ENCODE assay signal across 1 cellular context in the genomic region with DNA sequence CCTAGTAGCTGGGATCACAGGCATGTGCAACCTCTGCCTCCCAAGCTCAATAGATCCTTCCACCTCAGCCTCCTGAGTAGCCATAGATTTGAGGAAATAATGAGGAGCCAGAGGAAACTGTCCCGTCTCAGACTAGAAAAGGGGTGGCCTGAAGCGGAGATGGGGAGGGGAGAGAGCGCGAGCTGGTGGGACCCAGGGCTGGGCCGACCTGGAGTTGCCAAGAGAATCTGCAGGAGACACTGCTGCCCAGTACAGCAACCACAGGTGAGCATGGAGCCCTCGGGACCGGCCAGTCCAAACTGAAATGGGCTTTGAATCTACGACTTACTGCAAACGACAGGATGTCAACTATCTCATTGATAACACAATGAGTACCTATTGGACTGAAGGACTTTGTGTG.
TF ChIP-seq lines count a peak whose summit lies in the region.

No MANE protein-coding gene starts in this region.

TF ChIP-seq in H1, 55 proteins besides CTCF, POLR2A, EP300 and RAD21:
- TF ChIP-seq, protein P1, sequence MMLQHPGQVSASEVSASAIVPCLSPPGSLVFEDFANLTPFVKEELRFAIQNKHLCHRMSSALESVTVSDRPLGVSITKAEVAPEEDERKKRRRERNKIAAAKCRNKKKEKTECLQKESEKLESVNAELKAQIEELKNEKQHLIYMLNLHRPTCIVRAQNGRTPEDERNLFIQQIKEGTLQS (IDR thresholded peaks at IDR 0.05; ENCODE audit: insufficient read depth, low read depth, low read length) = no peak
- TF ChIP-seq CHD1 (IDR thresholded peaks at IDR 0.05; ENCODE audit: low read depth, low read length) (no peak), HDAC6 (IDR thresholded peaks at IDR 0.05; ENCODE audit: low read depth, low read length) (no peak), SAP30 (IDR thresholded peaks at IDR 0.05; ENCODE audit: insufficient read depth, insufficient replicate concordance, low read length) (no peak), SRF (IDR thresholded peaks at IDR 0.05; ENCODE audit: low read depth, low read length) (no peak), GABPA (IDR thresholded peaks at IDR 0.05; ENCODE audit: borderline replicate concordance, insufficient read depth, low read length) (no peak), CBX8 (IDR thresholded peaks at IDR 0.05; ENCODE audit: borderline replicate concordance, low read depth, low read length) (no peak), CBX5 (IDR thresholded peaks at IDR 0.05; ENCODE audit: low read depth, low read length) (no peak), JUND (IDR thresholded peaks at IDR 0.05; ENCODE audit: low read length) (no peak), TBP (IDR thresholded peaks at IDR 0.05; ENCODE audit: low read depth, low read length) (no peak), EZH2 (IDR thresholded peaks at IDR 0.05; ENCODE audit: low read depth, low read length, severe bottlenecking) (no peak), KDM4A (IDR thresholded peaks at IDR 0.05; ENCODE audit: low read depth, low read length, severe bottlenecking) (no peak), ATF2 (IDR thresholded peaks at IDR 0.05; ENCODE audit: low read length) (no peak)
- TF ChIP-seq, protein P2, sequence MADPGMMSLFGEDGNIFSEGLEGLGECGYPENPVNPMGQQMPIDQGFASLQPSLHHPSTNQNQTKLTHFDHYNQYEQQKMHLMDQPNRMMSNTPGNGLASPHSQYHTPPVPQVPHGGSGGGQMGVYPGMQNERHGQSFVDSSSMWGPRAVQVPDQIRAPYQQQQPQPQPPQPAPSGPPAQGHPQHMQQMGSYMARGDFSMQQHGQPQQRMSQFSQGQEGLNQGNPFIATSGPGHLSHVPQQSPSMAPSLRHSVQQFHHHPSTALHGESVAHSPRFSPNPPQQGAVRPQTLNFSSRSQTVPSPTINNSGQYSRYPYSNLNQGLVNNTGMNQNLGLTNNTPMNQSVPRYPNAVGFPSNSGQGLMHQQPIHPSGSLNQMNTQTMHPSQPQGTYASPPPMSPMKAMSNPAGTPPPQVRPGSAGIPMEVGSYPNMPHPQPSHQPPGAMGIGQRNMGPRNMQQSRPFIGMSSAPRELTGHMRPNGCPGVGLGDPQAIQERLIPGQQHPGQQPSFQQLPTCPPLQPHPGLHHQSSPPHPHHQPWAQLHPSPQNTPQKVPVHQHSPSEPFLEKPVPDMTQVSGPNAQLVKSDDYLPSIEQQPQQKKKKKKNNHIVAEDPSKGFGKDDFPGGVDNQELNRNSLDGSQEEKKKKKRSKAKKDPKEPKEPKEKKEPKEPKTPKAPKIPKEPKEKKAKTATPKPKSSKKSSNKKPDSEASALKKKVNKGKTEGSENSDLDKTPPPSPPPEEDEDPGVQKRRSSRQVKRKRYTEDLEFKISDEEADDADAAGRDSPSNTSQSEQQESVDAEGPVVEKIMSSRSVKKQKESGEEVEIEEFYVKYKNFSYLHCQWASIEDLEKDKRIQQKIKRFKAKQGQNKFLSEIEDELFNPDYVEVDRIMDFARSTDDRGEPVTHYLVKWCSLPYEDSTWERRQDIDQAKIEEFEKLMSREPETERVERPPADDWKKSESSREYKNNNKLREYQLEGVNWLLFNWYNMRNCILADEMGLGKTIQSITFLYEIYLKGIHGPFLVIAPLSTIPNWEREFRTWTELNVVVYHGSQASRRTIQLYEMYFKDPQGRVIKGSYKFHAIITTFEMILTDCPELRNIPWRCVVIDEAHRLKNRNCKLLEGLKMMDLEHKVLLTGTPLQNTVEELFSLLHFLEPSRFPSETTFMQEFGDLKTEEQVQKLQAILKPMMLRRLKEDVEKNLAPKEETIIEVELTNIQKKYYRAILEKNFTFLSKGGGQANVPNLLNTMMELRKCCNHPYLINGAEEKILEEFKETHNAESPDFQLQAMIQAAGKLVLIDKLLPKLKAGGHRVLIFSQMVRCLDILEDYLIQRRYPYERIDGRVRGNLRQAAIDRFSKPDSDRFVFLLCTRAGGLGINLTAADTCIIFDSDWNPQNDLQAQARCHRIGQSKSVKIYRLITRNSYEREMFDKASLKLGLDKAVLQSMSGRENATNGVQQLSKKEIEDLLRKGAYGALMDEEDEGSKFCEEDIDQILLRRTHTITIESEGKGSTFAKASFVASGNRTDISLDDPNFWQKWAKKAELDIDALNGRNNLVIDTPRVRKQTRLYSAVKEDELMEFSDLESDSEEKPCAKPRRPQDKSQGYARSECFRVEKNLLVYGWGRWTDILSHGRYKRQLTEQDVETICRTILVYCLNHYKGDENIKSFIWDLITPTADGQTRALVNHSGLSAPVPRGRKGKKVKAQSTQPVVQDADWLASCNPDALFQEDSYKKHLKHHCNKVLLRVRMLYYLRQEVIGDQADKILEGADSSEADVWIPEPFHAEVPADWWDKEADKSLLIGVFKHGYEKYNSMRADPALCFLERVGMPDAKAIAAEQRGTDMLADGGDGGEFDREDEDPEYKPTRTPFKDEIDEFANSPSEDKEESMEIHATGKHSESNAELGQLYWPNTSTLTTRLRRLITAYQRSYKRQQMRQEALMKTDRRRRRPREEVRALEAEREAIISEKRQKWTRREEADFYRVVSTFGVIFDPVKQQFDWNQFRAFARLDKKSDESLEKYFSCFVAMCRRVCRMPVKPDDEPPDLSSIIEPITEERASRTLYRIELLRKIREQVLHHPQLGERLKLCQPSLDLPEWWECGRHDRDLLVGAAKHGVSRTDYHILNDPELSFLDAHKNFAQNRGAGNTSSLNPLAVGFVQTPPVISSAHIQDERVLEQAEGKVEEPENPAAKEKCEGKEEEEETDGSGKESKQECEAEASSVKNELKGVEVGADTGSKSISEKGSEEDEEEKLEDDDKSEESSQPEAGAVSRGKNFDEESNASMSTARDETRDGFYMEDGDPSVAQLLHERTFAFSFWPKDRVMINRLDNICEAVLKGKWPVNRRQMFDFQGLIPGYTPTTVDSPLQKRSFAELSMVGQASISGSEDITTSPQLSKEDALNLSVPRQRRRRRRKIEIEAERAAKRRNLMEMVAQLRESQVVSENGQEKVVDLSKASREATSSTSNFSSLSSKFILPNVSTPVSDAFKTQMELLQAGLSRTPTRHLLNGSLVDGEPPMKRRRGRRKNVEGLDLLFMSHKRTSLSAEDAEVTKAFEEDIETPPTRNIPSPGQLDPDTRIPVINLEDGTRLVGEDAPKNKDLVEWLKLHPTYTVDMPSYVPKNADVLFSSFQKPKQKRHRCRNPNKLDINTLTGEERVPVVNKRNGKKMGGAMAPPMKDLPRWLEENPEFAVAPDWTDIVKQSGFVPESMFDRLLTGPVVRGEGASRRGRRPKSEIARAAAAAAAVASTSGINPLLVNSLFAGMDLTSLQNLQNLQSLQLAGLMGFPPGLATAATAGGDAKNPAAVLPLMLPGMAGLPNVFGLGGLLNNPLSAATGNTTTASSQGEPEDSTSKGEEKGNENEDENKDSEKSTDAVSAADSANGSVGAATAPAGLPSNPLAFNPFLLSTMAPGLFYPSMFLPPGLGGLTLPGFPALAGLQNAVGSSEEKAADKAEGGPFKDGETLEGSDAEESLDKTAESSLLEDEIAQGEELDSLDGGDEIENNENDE (IDR thresholded peaks at IDR 0.05; ENCODE audit: insufficient replicate concordance, low read length) = no peak
